Comparison of ENCODE assay signal across 15 cellular contexts in genomic region chr7:99314504-99314903, GRCh38. TPM values are rescaled to one million over a fixed set of nuclear protein-coding genes. Genes with fewer than 3 reads are reported as not detected.
DNase-seq lines count a peak whose midpoint lies in the region; ATAC-seq, FAIRE-seq and TF ChIP-seq lines count a peak whose summit lies in the region.
"Had no signal": no experiment of that assay in that cellular context is flagged by ENCODE, and none has a peak within 500 bp of the region (broad histone marks: within the 10 kb centered on the region; RNA-seq: fewer than 3 reads in every experiment).

No MANE protein-coding gene starts in this region.

- TF ChIP-seq POLR2A in GM12892 (IDR thresholded peaks at IDR 0.05; ENCODE audit: low read depth, low read length): no peak

- TF ChIP-seq CTCF in left lung (IDR thresholded peaks at IDR 0.05): no peak

- H3K36me3 ChIP-seq in left lung: no peaks in the 10 kb centered on the region

- H3K9me3 Mint-ChIP-seq in T-helper 2 cell treated with Interferon-gamma antibody and Interleukin-4, amounts not matched to agents 5 μg/mL and 100 μg/mL, for 36 hours: no peaks in the 10 kb centered on the region

- intact Hi-C loops in left lung (cut with DNase I): loop anchor here in 1 of 2 donors (5.0 kb wide), 1 partner anchor 272 kb away; no protein-coding TSS in a partner anchor

- peaks cover 2% of the 10 kb centered on the region for H3K27me3 Mint-ChIP-seq in T-helper 2 cell treated with Interferon-gamma antibody and Interleukin-4, amounts not matched to agents 5 μg/mL and 100 μg/mL, for 36 hours (ENCODE audit: low read depth)

- H3K4me3 ChIP-seq in left lung: no peak overlapping the region
- H3K4me3 ChIP-seq: GM23248, lung had no signal

- H3K4me1 Mint-ChIP-seq in T-helper 2 cell treated with Interferon-gamma antibody and Interleukin-4, amounts not matched to agents 5 μg/mL and 100 μg/mL, for 36 hours (ENCODE audit: low read depth): peaks cover 13% of the 10 kb centered on the region

- H3K27ac Mint-ChIP-seq in T-helper 2 cell treated with Interferon-gamma antibody and Interleukin-4, amounts not matched to agents 5 μg/mL and 100 μg/mL, for 36 hours: no peak overlapping the region

- peaks cover 0 to 9% of the 10 kb centered on the region in 2 donors for H3K9me3 ChIP-seq in left lung

- FAIRE-seq in GM12892 (lab: Jason Lieb, UNC): peak; percentile 62

- H3K27ac ChIP-seq in left lung: no peak overlapping the region
- H3K27ac ChIP-seq: GM23248 had no signal

- no peaks in the 10 kb centered on the region for H3K36me3 Mint-ChIP-seq in T-helper 2 cell treated with Interferon-gamma antibody and Interleukin-4, amounts not matched to agents 5 μg/mL and 100 μg/mL, for 36 hours (ENCODE audit: low read depth)

- peak; percentile 73 for ATAC-seq in left lung

- H3K4me3 Mint-ChIP-seq in T-helper 2 cell treated with Interferon-gamma antibody and Interleukin-4, amounts not matched to agents 5 μg/mL and 100 μg/mL, for 36 hours: no peak overlapping the region
- H3K4me3 Mint-ChIP-seq: CD8-positive, alpha-beta memory T cell had no signal

- no peaks in the 10 kb centered on the region for H3K27me3 ChIP-seq in left lung

- DNase-seq in COR-L47 (lab: John Stamatoyannopoulos, UW): peak; percentile 11
- no peak for DNase-seq in GM12892 (ENCODE audit: insufficient read length)
- DNase-seq in T-helper 2 cell treated with Interferon-gamma antibody and Interleukin-4, amounts not matched to agents 5 μg/mL and 100 μg/mL, for 36 hours (ENCODE audit: low spot score): peak; percentile 27
- DNase-seq in left lung: no peak
- no peak for DNase-seq in NCI-H524 treated with DMSO at 0.1 percent for 48 hours (lab: John Stamatoyannopoulos, UW)
- no peak for DNase-seq in NCI-H146 treated with DMSO at 0.1 percent for 48 hours (lab: John Stamatoyannopoulos, UW; ENCODE audit: unreplicated experiment)
- DNase-seq in NCI-H2227 (lab: John Stamatoyannopoulos, UW; ENCODE audit: unreplicated experiment): no peak
- no peak for DNase-seq in KG1 (lab: John Stamatoyannopoulos, UW)
- DNase-seq: CD8-positive, alpha-beta memory T cell; cerebellar nuclear complex; GM23248; NCI-H1436; SIG-M5 had no signal

- H3K4me1 ChIP-seq in left lung: peaks cover 6 to 8% of the 10 kb centered on the region in 2 donors

RNA-seq across cellular contexts. Expression of gene ARPC1A, which starts 11.2 kb away (rescaled TPM):
- polyA plus RNA-seq in GM12892 (2012; ENCODE audit: missing spikeins): 57.4 TPM
- total RNA-seq in left lung: 100 to 1,000 TPM; 142 to 158 TPM

RNA-seq across cellular contexts. Expression of gene MYH16, which starts 41.9 kb away (rescaled TPM):
- polyA plus RNA-seq in GM12892 (2012; ENCODE audit: missing spikeins): not detected
- not detected for total RNA-seq in left lung
- total RNA-seq: CD8-positive, alpha-beta memory T cell; fibroblast of villous mesenchyme; GM23248; lung had no signal
- polyA plus RNA-seq: CD8-positive, alpha-beta memory T cell; GM23248 had no signal

Comparison
In these comparisons a context has a peak if more than half of its experiments do, and no peak if none do; other contexts are left out.
1. DNase-seq: peak in COR-L47 (single experiment) and T-helper 2 cell treated with Interferon-gamma antibody and Interleukin-4, amounts not matched to agents 5 μg/mL and 100 μg/mL, for 36 hours (single experiment); none in GM12892 (single experiment), left lung (0 of 2), NCI-H524 treated with DMSO at 0.1 percent for 48 hours (single experiment), NCI-H146 treated with DMSO at 0.1 percent for 48 hours (single experiment), NCI-H2227 (single experiment) and KG1 (single experiment).